7 cellular contexts compared by ENCODE assay signal in genomic region chr4:138863160-138863559, GRCh38.
"Had no signal": no experiment of that assay in that cellular context is flagged by ENCODE, and none has a peak within 500 bp of the region (broad histone marks: within the 10 kb centered on the region; RNA-seq: fewer than 3 reads in every experiment).

No MANE protein-coding gene starts in this region.

- DNase-seq: GM23248, H9, HCEC 1CT, KBM-7 had no signal

- H3K27ac ChIP-seq: GM23248, HL-60, KMS-11 had no signal

- H3K4me2 ChIP-seq: KMS-11 had no signal

- ATAC-seq: HepG2 had no signal

- H3K9ac ChIP-seq: GM23248, KMS-11 had no signal

- H3K4me3 ChIP-seq: GM23248 had no signal
